8 cellular contexts compared by ENCODE assay signal in genomic region chr11:62974848-62975522, GRCh38.
DNase-seq lines count a peak whose midpoint lies in the region; ATAC-seq lines count a peak whose summit lies in the region.

No MANE protein-coding gene starts in this region.

- ATAC-seq in GM18511 (IDR thresholded peaks at IDR 0.05; ENCODE audit: unreplicated experiment) = no peak

- DNase-seq in SIG-M5 treated with dmso at 0.1 percent for 504 hours (lab: John Stamatoyannopoulos, UW; ENCODE audit: unreplicated experiment) (peak; percentile 36), SIG-M5 (lab: John Stamatoyannopoulos, UW) (no peak), NCI-H1092 (lab: John Stamatoyannopoulos, UW) (peak; percentile 88), iPS-NIHi7 (ENCODE audit: extremely low spot score) (peak; percentile 85), GDM1 (lab: John Stamatoyannopoulos, UW) (no peak)
- peak; percentile 4 for DNase-seq in activated CD4-positive, alpha-beta T cell treated with anti-CD3 and anti-CD28 coated beads, Interleukin-2, amount 50 U/mL, for 1 hour
- no peak for DNase-seq in NK-92 treated with Interleukin-12 subunit alpha and Interleukin-12 subunit beta, amount 100 ng/mL, for 24 hours (lab: John Stamatoyannopoulos, UW)

Comparison
In these comparisons a context has a peak if more than half of its experiments do, and no peak if none do; other contexts are left out.
1. DNase-seq: peak in SIG-M5 treated with dmso at 0.1 percent for 504 hours (single experiment), NCI-H1092 (single experiment), activated CD4-positive, alpha-beta T cell treated with anti-CD3 and anti-CD28 coated beads, Interleukin-2, amount 50 U/mL, for 1 hour (single experiment) and iPS-NIHi7 (single experiment); none in SIG-M5 (single experiment), NK-92 treated with Interleukin-12 subunit alpha and Interleukin-12 subunit beta, amount 100 ng/mL, for 24 hours (single experiment) and GDM1 (single experiment).